8 cellular contexts compared by ENCODE assay signal in genomic region chr12:11939223-11939622, GRCh38.
"Had no signal": no experiment of that assay in that cellular context is flagged by ENCODE, and none has a peak within 500 bp of the region (broad histone marks: within the 10 kb centered on the region; RNA-seq: fewer than 3 reads in every experiment).

No MANE protein-coding gene starts in this region.

- H3K27ac ChIP-seq: HL-60, KMS-11 had no signal

- H3K27ac Mint-ChIP-seq: IgD-negative memory B cell had no signal

- H3K4me3 Mint-ChIP-seq: IgD-negative memory B cell had no signal

- H3K9me3 Mint-ChIP-seq: IgD-negative memory B cell had no signal

- H3K27me3 Mint-ChIP-seq: IgD-negative memory B cell had no signal

- H3K9ac ChIP-seq: KMS-11 had no signal

- H3K4me2 ChIP-seq: KMS-11 had no signal

- DNase-seq: IMR-90, KBM-7, KG1 had no signal

- H3K36me3 Mint-ChIP-seq: IgD-negative memory B cell had no signal

- ATAC-seq: HepG2 had no signal

- FAIRE-seq: HepG2, HTR-8/SVneo had no signal

- H3K4me1 Mint-ChIP-seq: IgD-negative memory B cell had no signal
